Comparison of ENCODE assay signal across 8 cellular contexts in genomic region chr17:72239548-72239947, GRCh38.
"Had no signal": no experiment of that assay in that cellular context is flagged by ENCODE, and none has a peak within 500 bp of the region (broad histone marks: within the 10 kb centered on the region; RNA-seq: fewer than 3 reads in every experiment).

No MANE protein-coding gene starts in this region.

- H2AFZ ChIP-seq: GM23338 had no signal

- DNase-seq: H9, HCEC 1CT, HFFc6, KG1 had no signal

- FAIRE-seq: H1, H54, HTR-8/SVneo had no signal

- H3K4me3 ChIP-seq: GM23338 had no signal

- H3K4me2 ChIP-seq: GM23338 had no signal

- ATAC-seq: GM23338 had no signal
